In genomic region chr10:61173450-61173849, GRCh38 we compare ENCODE assay signal across 27 cellular contexts.
"Had no signal": no experiment of that assay in that cellular context is flagged by ENCODE, and none has a peak within 500 bp of the region (broad histone marks: within the 10 kb centered on the region; RNA-seq: fewer than 3 reads in every experiment).

No MANE protein-coding gene starts in this region.

- H3K36me3 ChIP-seq: neural progenitor cell, ovary, right lobe of liver, sigmoid colon, stomach, thoracic aorta, thyroid gland, tibial nerve, upper lobe of left lung, vagina had no signal

- H3K9me3 ChIP-seq: ovary, psoas muscle, right lobe of liver, sigmoid colon, stomach, thoracic aorta, thyroid gland, tibial nerve, upper lobe of left lung, vagina had no signal

- H3K27me3 ChIP-seq: neural progenitor cell, ovary, right lobe of liver, sigmoid colon, stomach, thyroid gland, tibial nerve, upper lobe of left lung, vagina had no signal

- H2AFZ ChIP-seq: neural progenitor cell, parathyroid adenoma had no signal

- H3K4me3 ChIP-seq: neural progenitor cell, ovary, psoas muscle, right lobe of liver, sigmoid colon, stomach, thoracic aorta, thyroid gland, tibial nerve, upper lobe of left lung, vagina had no signal

- H3K4me2 ChIP-seq: neural progenitor cell had no signal

- H3K4me3 Mint-ChIP-seq: natural killer cell treated with Interleukin-12 subunit alpha and Interleukin-12 subunit beta and Interleukin-15 and Interleukin-18, amount 100 ng/mL, for 72 hours; neural progenitor cell; stimulated activated effector memory CD8-positive, alpha-beta T cell treated with anti-CD3 and anti-CD28 coated beads, Interleukin-12 subunit alpha, Interleukin-12 subunit beta, amount 100 ng/mL, for 72 hours; stimulated activated naive B cell treated with anti-CD40 and anti-IgM and Interleukin-4, amounts not matched to agents 10 μg/mL and 1 μg/mL and 100 μg/mL, for 72 hours; stimulated activated naive CD8-positive, alpha-beta T cell treated with anti-CD3 and anti-CD28 coated beads, Interleukin-15, Interleukin-2, amounts not matched to agents 100 ng/mL and 50 ng/mL, for 24 hours had no signal

- H3K4me1 Mint-ChIP-seq: neural progenitor cell; stimulated activated effector memory CD8-positive, alpha-beta T cell treated with anti-CD3 and anti-CD28 coated beads, Interleukin-12 subunit alpha, Interleukin-12 subunit beta, amount 100 ng/mL, for 72 hours; stimulated activated naive B cell treated with anti-CD40 and anti-IgM and Interleukin-4, amounts not matched to agents 10 μg/mL and 1 μg/mL and 100 μg/mL, for 72 hours had no signal

- H3K36me3 Mint-ChIP-seq: natural killer cell treated with Interleukin-12 subunit alpha and Interleukin-12 subunit beta and Interleukin-15 and Interleukin-18, amount 100 ng/mL, for 72 hours; neural progenitor cell; stimulated activated effector memory CD8-positive, alpha-beta T cell treated with anti-CD3 and anti-CD28 coated beads, Interleukin-12 subunit alpha, Interleukin-12 subunit beta, amount 100 ng/mL, for 72 hours; stimulated activated naive B cell treated with anti-CD40 and anti-IgM and Interleukin-4, amounts not matched to agents 10 μg/mL and 1 μg/mL and 100 μg/mL, for 72 hours had no signal

- H3K79me2 ChIP-seq: parathyroid adenoma had no signal

- H3K27ac ChIP-seq: neural progenitor cell, ovary, parathyroid adenoma, psoas muscle, right lobe of liver, sigmoid colon, stomach, thoracic aorta, thyroid gland, tibial nerve, upper lobe of left lung, vagina had no signal

- H3K27me3 Mint-ChIP-seq: stimulated activated naive CD8-positive, alpha-beta T cell treated with anti-CD3 and anti-CD28 coated beads, Interleukin-15, Interleukin-2, amounts not matched to agents 100 ng/mL and 50 ng/mL, for 24 hours had no signal

- H3K9ac ChIP-seq: neural progenitor cell, parathyroid adenoma had no signal

- ATAC-seq: natural killer cell treated with Interleukin-12 subunit alpha and Interleukin-12 subunit beta and Interleukin-15 and Interleukin-18, amount 100 ng/mL, for 72 hours; psoas muscle; right cardiac atrium; right lobe of liver; stimulated activated effector memory CD8-positive, alpha-beta T cell treated with anti-CD3 and anti-CD28 coated beads, Interleukin-12 subunit alpha, Interleukin-12 subunit beta, amount 100 ng/mL, for 72 hours; stimulated activated naive B cell treated with anti-CD40 and anti-IgM and Interleukin-4, amounts not matched to agents 10 μg/mL and 1 μg/mL and 100 μg/mL, for 72 hours had no signal

- H3K27ac Mint-ChIP-seq: natural killer cell treated with Interleukin-12 subunit alpha and Interleukin-12 subunit beta and Interleukin-15 and Interleukin-18, amount 100 ng/mL, for 72 hours; neural progenitor cell; progenitor cell of endocrine pancreas; stimulated activated effector memory CD8-positive, alpha-beta T cell treated with anti-CD3 and anti-CD28 coated beads, Interleukin-12 subunit alpha, Interleukin-12 subunit beta, amount 100 ng/mL, for 72 hours; stimulated activated naive B cell treated with anti-CD40 and anti-IgM and Interleukin-4, amounts not matched to agents 10 μg/mL and 1 μg/mL and 100 μg/mL, for 72 hours; stimulated activated naive CD8-positive, alpha-beta T cell treated with anti-CD3 and anti-CD28 coated beads, Interleukin-15, Interleukin-2, amounts not matched to agents 100 ng/mL and 50 ng/mL, for 24 hours had no signal

- DNase-seq: occipital lobe; ovary; posterior cingulate gyrus; psoas muscle; right cardiac atrium; right lobe of liver; sigmoid colon; small intestine; stimulated activated CD4-positive, alpha-beta T cell treated with anti-CD3 and anti-CD28 coated beads, Interleukin-15, amount 100 ng/mL, for 24 hours; stimulated activated CD4-positive, alpha-beta T cell treated with anti-CD3 and anti-CD28 coated beads, Interleukin-2, amount 100 ng/mL, for 24 hours; stimulated activated CD4-positive, alpha-beta T cell treated with anti-CD3 and anti-CD28 coated beads, Interleukin-2, amount 100 ng/mL, for 48 hours; stimulated activated CD4-positive, alpha-beta T cell treated with anti-CD3 and anti-CD28 coated beads, Interleukin-4, amount 100 ng/mL, for 24 hours; stimulated activated naive B cell treated with anti-CD40 and anti-IgM and Interleukin-4, amounts not matched to agents 10 μg/mL and 1 μg/mL and 100 μg/mL, for 72 hours; stimulated activated naive CD4-positive, alpha-beta T cell treated with Interleukin-2 at 50 U/mL for 16 hours; stomach; thyroid gland; trophoblast cell; upper lobe of left lung had no signal

- H3K4me1 ChIP-seq: neural progenitor cell, parathyroid adenoma, right lobe of liver, sigmoid colon, thyroid gland had no signal

- H3K9me3 Mint-ChIP-seq: natural killer cell treated with Interleukin-12 subunit alpha and Interleukin-12 subunit beta and Interleukin-15 and Interleukin-18, amount 100 ng/mL, for 72 hours; neural progenitor cell; stimulated activated naive B cell treated with anti-CD40 and anti-IgM and Interleukin-4, amounts not matched to agents 10 μg/mL and 1 μg/mL and 100 μg/mL, for 72 hours had no signal
